15 cellular contexts compared by ENCODE assay signal in the genomic region with DNA sequence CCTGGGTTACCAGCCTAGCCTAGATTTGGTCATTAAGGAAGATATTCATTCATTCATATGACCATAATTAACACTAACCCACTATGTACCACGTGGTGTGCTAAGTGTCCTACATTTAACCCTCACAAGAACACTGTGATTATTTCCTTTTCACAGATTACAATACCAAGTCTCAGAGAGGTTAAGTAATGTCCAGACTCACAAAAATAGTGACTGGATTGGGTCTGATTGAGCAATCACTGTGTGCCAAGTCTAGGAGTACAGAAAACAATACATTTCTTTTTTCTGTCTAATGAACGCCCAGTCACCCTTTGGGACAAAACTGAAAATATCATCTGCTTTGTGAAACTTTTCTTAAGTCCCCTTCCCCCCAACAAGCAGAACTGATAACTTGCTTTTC. TPM values are rescaled to one million over a fixed set of nuclear protein-coding genes. Genes with fewer than 3 reads are reported as not detected.
"Had no signal": no experiment of that assay in that cellular context is flagged by ENCODE, and none has a peak within 500 bp of the region (broad histone marks: within the 10 kb centered on the region; RNA-seq: fewer than 3 reads in every experiment).

No MANE protein-coding gene starts in this region.

- H3K27me3 ChIP-seq: right atrium auricular region had no signal

- H3K9me3 ChIP-seq: adrenal gland, neutrophil, right atrium auricular region had no signal

- DNase-seq: activated CD4-positive, alpha-beta T cell treated with anti-CD3 and anti-CD28 coated beads, Interleukin-2, amount 10 ng/mL, durations not matched to agents 7 days and 5 days; activated CD4-positive, CD25-positive, alpha-beta regulatory T cell; activated CD8-positive, alpha-beta memory T cell treated with anti-CD3 and anti-CD28 coated beads for 24 hours; activated naive CD4-positive, alpha-beta T cell treated with anti-CD3 and anti-CD28 coated beads, Interleukin-2, amount 50 U/mL, for 16 hours; activated T-cell treated with anti-CD3 and anti-CD28 coated beads for 4 hours; adrenal gland; left colon; naive B cell; T-helper 17 cell had no signal

- ATAC-seq: left colon; stimulated activated effector memory CD8-positive, alpha-beta T cell treated with anti-CD3 and anti-CD28 coated beads, Interleukin-12 subunit alpha, Interleukin-12 subunit beta, amount 100 ng/mL, for 72 hours; T-helper 17 cell had no signal

- FAIRE-seq: TTC549 had no signal

- H3K4me3 ChIP-seq: adrenal gland, lung, right atrium auricular region had no signal

- H3K36me3 ChIP-seq: adrenal gland, neutrophil, right atrium auricular region had no signal

- H3K27ac ChIP-seq: adrenal gland, dorsolateral prefrontal cortex, neutrophil had no signal

RNA-seq across cellular contexts. Expression of a gene that starts 13.9 kb away (rescaled TPM):
- polyA plus RNA-seq: lung had no signal
